In genomic region chr19:35942235-35942634, GRCh38 we compare ENCODE assay signal across 1 cellular context.
A peak's percentile ranks its signal among the peaks of the same experiment; 100 is the strongest.
TF ChIP-seq lines count a peak whose summit lies in the region.

No MANE protein-coding gene starts in this region.

TF ChIP-seq in HepG2, 621 proteins besides CTCF, POLR2A, EP300 and RAD21 (continues in another document):
- TF ChIP-seq CBFB (CRISPR knock-in tag; IDR thresholded peaks at IDR 0.05) (0 out of 2 replicates have a peak, but pooled peaks have one; percentile 50), PATZ1 (CRISPR knock-in tag; IDR thresholded peaks at IDR 0.05) (0 out of 2 replicates have a peak, but pooled peaks have one; percentile 30), FOXA3 (CRISPR knock-in tag; IDR thresholded peaks at IDR 0.05) (peak; percentile 73), RFX3 (CRISPR knock-in tag; IDR thresholded peaks at IDR 0.05) (no peak), KDM6A (CRISPR knock-in tag; IDR thresholded peaks at IDR 0.05; ENCODE audit: low read depth) (no peak), TEAD3 (CRISPR knock-in tag; optimal IDR thresholded peaks at IDR 0.05; ENCODE audit: borderline replicate concordance) (peak; percentile 38), ZNF317 (CRISPR knock-in tag; IDR thresholded peaks at IDR 0.05) (peak; percentile 29; the same call in 1 of the 2 replicates), HNF4A (CRISPR knock-in tag; IDR thresholded peaks at IDR 0.05) (peak; percentile 95), ZNF367 (CRISPR knock-in tag; IDR thresholded peaks at IDR 0.05; ENCODE audit: borderline replicate concordance) (no peak), ATF7-NPFF (CRISPR knock-in tag; IDR thresholded peaks at IDR 0.05; ENCODE audit: low read depth) (0 out of 2 replicates have a peak, but pooled peaks have one; percentile 32), ZSCAN9 (CRISPR knock-in tag; IDR thresholded peaks at IDR 0.05; ENCODE audit: borderline replicate concordance) (0 out of 2 replicates have a peak, but pooled peaks have one; percentile 23), ZNF563 (CRISPR knock-in tag; IDR thresholded peaks at IDR 0.05) (peak; percentile 29; the same call in 1 of the 2 replicates), ZNF772 (CRISPR knock-in tag; IDR thresholded peaks at IDR 0.05) (0 out of 2 replicates have a peak, but pooled peaks have one; percentile 28), NR2F6 (IDR thresholded peaks at IDR 0.05) (no peak), NR2F6 (CRISPR knock-in tag; IDR thresholded peaks at IDR 0.05) (peak; percentile 39; the same call in 1 of the 2 replicates), LBX2 (CRISPR knock-in tag; IDR thresholded peaks at IDR 0.05; ENCODE audit: borderline replicate concordance) (no peak), SRY (CRISPR knock-in tag; IDR thresholded peaks at IDR 0.05) (0 out of 2 replicates have a peak, but pooled peaks have one; percentile 56), FOXO1 (CRISPR knock-in tag; IDR thresholded peaks at IDR 0.05) (peak; percentile 77), MEF2D (CRISPR knock-in tag; IDR thresholded peaks at IDR 0.05) (peak; percentile 68; the same call in 1 of the 2 replicates), HOMEZ (CRISPR knock-in tag; IDR thresholded peaks at IDR 0.05; ENCODE audit: low read depth) (0 out of 2 replicates have a peak, but pooled peaks have one; percentile 23), KDM5B (CRISPR knock-in tag; IDR thresholded peaks at IDR 0.05; ENCODE audit: borderline replicate concordance) (peak; percentile 67; the same call in 1 of the 2 replicates), CENPBD1 (CRISPR knock-in tag; IDR thresholded peaks at IDR 0.05; ENCODE audit: borderline replicate concordance, low read depth) (no peak), ATF5 (CRISPR knock-in tag; IDR thresholded peaks at IDR 0.05; ENCODE audit: low read depth) (no peak), UBTF (CRISPR knock-in tag; IDR thresholded peaks at IDR 0.05) (0 out of 2 replicates have a peak, but pooled peaks have one; percentile 30), ZNF746 (CRISPR knock-in tag; IDR thresholded peaks at IDR 0.05) (0 out of 2 replicates have a peak, but pooled peaks have one; percentile 44), ZFP91 (CRISPR knock-in tag; IDR thresholded peaks at IDR 0.05; ENCODE audit: borderline replicate concordance) (peak; percentile 48; the same call in 1 of the 2 replicates), ZFAT (CRISPR knock-in tag; conservative IDR thresholded peaks at IDR 0.05) (no peak), IKZF1 (IDR thresholded peaks at IDR 0.05) (no peak), ZSCAN21 (CRISPR knock-in tag; IDR thresholded peaks at IDR 0.05; ENCODE audit: borderline replicate concordance) (peak; percentile 70; the same call in 1 of the 2 replicates), ZNF501 (CRISPR knock-in tag; IDR thresholded peaks at IDR 0.05) (peak; percentile 18; the same call in 1 of the 2 replicates), ELF3 (CRISPR knock-in tag; IDR thresholded peaks at IDR 0.05) (0 out of 2 replicates have a peak, but pooled peaks have one; percentile 32), HOXA3 (CRISPR knock-in tag; IDR thresholded peaks at IDR 0.05) (peak; percentile 63; the same call in 1 of the 2 replicates), RARA (CRISPR knock-in tag; IDR thresholded peaks at IDR 0.05) (peak; percentile 29; the same call in 1 of the 2 replicates), PITX1 (CRISPR knock-in tag; IDR thresholded peaks at IDR 0.05) (0 out of 2 replicates have a peak, but pooled peaks have one; percentile 31), ZNF7 (CRISPR knock-in tag; IDR thresholded peaks at IDR 0.05) (peak; percentile 52; the same call in 1 of the 2 replicates), SOX5 (CRISPR knock-in tag; IDR thresholded peaks at IDR 0.05; ENCODE audit: borderline replicate concordance) (peak; percentile 33; the same call in 1 of the 2 replicates), ZSCAN22 (CRISPR knock-in tag; IDR thresholded peaks at IDR 0.05) (no peak), TFE3 (CRISPR knock-in tag; IDR thresholded peaks at IDR 0.05) (peak; percentile 36; the same call in 1 of the 2 replicates), SALL1 (CRISPR knock-in tag; IDR thresholded peaks at IDR 0.05) (peak; percentile 67), HMGXB4 (CRISPR knock-in tag; IDR thresholded peaks at IDR 0.05; ENCODE audit: borderline replicate concordance in 1 of 2, low read depth in 1 of 2) (0 out of 4 replicates have a peak, but pooled peaks of 1 of the 2 experiments have one; percentile 39), GABPB1 (CRISPR knock-in tag; IDR thresholded peaks at IDR 0.05) (peak; percentile 20; the same call in 1 of the 2 replicates), MIER2 (CRISPR knock-in tag; IDR thresholded peaks at IDR 0.05) (peak; percentile 93), HNF4G (IDR thresholded peaks at IDR 0.05; ENCODE audit: borderline replicate concordance, low read depth, low read length) (peak; percentile 71), HNF4G (CRISPR knock-in tag; IDR thresholded peaks at IDR 0.05; ENCODE audit: borderline replicate concordance, low read depth) (peak; percentile 81; the same call in 1 of the 2 replicates), MAX (IDR thresholded peaks at IDR 0.05) (peak; percentile 84), ZNF788 (CRISPR knock-in tag; IDR thresholded peaks at IDR 0.05; ENCODE audit: borderline replicate concordance) (peak; percentile 23; the same call in 1 of the 2 replicates), EZH2 (conservative IDR thresholded peaks at IDR 0.05; ENCODE audit: low read depth, low read length) (no peak), RFX1 (IDR thresholded peaks at IDR 0.05) (no peak), IRF9 (CRISPR knock-in tag; IDR thresholded peaks at IDR 0.05; ENCODE audit: borderline replicate concordance) (0 out of 2 replicates have a peak, but pooled peaks have one; percentile 25), ZNF670 (CRISPR knock-in tag; IDR thresholded peaks at IDR 0.05; ENCODE audit: borderline replicate concordance) (no peak), ZNF564 (CRISPR knock-in tag; IDR thresholded peaks at IDR 0.05) (peak; percentile 33; the same call in 1 of the 2 replicates), ESRRA (CRISPR knock-in tag; IDR thresholded peaks at IDR 0.05; ENCODE audit: low read depth) (peak; percentile 65; the same call in 1 of the 2 replicates), FOXA1 (IDR thresholded peaks at IDR 0.05) (no peak), FOXA1 (CRISPR knock-in tag; IDR thresholded peaks at IDR 0.05) (peak; percentile 76), RXRB (CRISPR knock-in tag; IDR thresholded peaks at IDR 0.05; ENCODE audit: borderline replicate concordance) (peak; percentile 64)
